Comparison of ENCODE assay signal across 1 cellular context in genomic region chr18:2970762-2971659, GRCh38.
TF ChIP-seq lines count a peak whose summit lies in the region.

No MANE protein-coding gene starts in this region.

TF ChIP-seq in SK-N-SH treated with all-trans-retinoic acid at 6 μM for 48 hours, 23 proteins besides CTCF, POLR2A, EP300 and RAD21 (continued from another document):
- TF ChIP-seq CSRNP3 (CRISPR knock-in tag; IDR thresholded peaks at IDR 0.05): no peak
- TF ChIP-seq OSR1 (CRISPR knock-in tag; IDR thresholded peaks at IDR 0.05): no peak
- TF ChIP-seq ZC3H10 (CRISPR knock-in tag; IDR thresholded peaks at IDR 0.05): no peak
